8 cellular contexts compared by ENCODE assay signal in genomic region chr10:63132651-63133055, GRCh38. TPM values are rescaled to one million over a fixed set of nuclear protein-coding genes. Genes with fewer than 3 reads are reported as not detected.
DNase-seq lines count a peak whose midpoint lies in the region; ATAC-seq and TF ChIP-seq lines count a peak whose summit lies in the region.

No MANE protein-coding gene starts in this region.

- peak overlapping the region; percentile 90 for H3K4me3 Mint-ChIP-seq in stimulated activated naive CD8-positive, alpha-beta T cell treated with anti-CD3 and anti-CD28 coated beads, Interleukin-15, Interleukin-2, amounts not matched to agents 100 ng/mL and 50 ng/mL, for 24 hours
- H3K4me3 Mint-ChIP-seq in MCF 10A (ENCODE audit: unreplicated experiment): peak overlapping the region; percentile 86

- peak overlapping the region in 1 of 2 donors; percentile 98 for H3K9ac ChIP-seq in mucosa of rectum (ENCODE audit: low read depth in 1 of 2, low read length in 2 of 2)

- H3K27me3 Mint-ChIP-seq in stimulated activated naive CD8-positive, alpha-beta T cell treated with anti-CD3 and anti-CD28 coated beads, Interleukin-15, Interleukin-2, amounts not matched to agents 100 ng/mL and 50 ng/mL, for 24 hours: peaks cover 5% of the 10 kb centered on the region
- no peaks in the 10 kb centered on the region for H3K27me3 Mint-ChIP-seq in MCF 10A (ENCODE audit: insufficient read depth, unreplicated experiment)

- CTCF ChIA-PET in MCF 10A (lab: Yijun Ruan, JAX): interaction anchor here (0.7 to 2.6 kb wide), 6 partner anchors 16 to 42 kb away, joined by 3 to 10 read pairs (median 7); no protein-coding TSS in a partner anchor

- TF ChIP-seq CTCF in MCF 10A (IDR thresholded peaks at IDR 0.05; ENCODE audit: unreplicated experiment): no peak

- peak overlapping the region; percentile 89 to 91 for H3K4me3 ChIP-seq in mucosa of rectum (ENCODE audit: low read length in 2 of 2)

- intact Hi-C loops in MCF 10A (cut with micrococcal nuclease): loop anchor here (1.0 to 2.0 kb wide), 2 partner anchors 18 to 48 kb away; no protein-coding TSS in a partner anchor

- peaks cover 16% of the 10 kb centered on the region for H3K36me3 Mint-ChIP-seq in stimulated activated naive CD8-positive, alpha-beta T cell treated with anti-CD3 and anti-CD28 coated beads, Interleukin-15, Interleukin-2, amounts not matched to agents 100 ng/mL and 50 ng/mL, for 24 hours (ENCODE audit: low read depth)
- no peaks in the 10 kb centered on the region for H3K36me3 Mint-ChIP-seq in MCF 10A (ENCODE audit: insufficient read depth, unreplicated experiment)

- H3K27me3 ChIP-seq in mucosa of rectum (ENCODE audit: control insufficient read depth in 2 of 2, insufficient read depth in 2 of 2, low read length in 2 of 2): no peaks in the 10 kb centered on the region

- peak overlapping the region; percentile 85 for H3K27ac Mint-ChIP-seq in stimulated activated naive CD8-positive, alpha-beta T cell treated with anti-CD3 and anti-CD28 coated beads, Interleukin-15, Interleukin-2, amounts not matched to agents 100 ng/mL and 50 ng/mL, for 24 hours
- peak overlapping the region; percentile 86 for H3K27ac Mint-ChIP-seq in MCF 10A (ENCODE audit: low read depth, unreplicated experiment)

- ATAC-seq in stimulated activated naive CD8-positive, alpha-beta T cell treated with anti-CD3 and anti-CD28 coated beads, Interleukin-15, Interleukin-2, amounts not matched to agents 100 U/mL and 50 U/mL, for 24 hours: no peak
- ATAC-seq in activated CD4-positive, CD25-positive, alpha-beta regulatory T cell treated with anti-CD3 and anti-CD28 coated beads, Interleukin-2, amount 50 U/mL, for 24 hours: no peak

- POLR2A ChIA-PET in MCF 10A (lab: Yijun Ruan, JAX): interaction anchor here (0.6 to 7.8 kb wide), 26 partner anchors 9 to 901 kb away, joined by 3 to 154 read pairs (median 4); partner anchors contain the start of genes ADO and EGR2

- TSS peak; percentile 77 for BruUV-seq in MCF 10A (replicated peaks; lab: Mats Ljungman, UMichigan)

- H3K4me1 Mint-ChIP-seq in stimulated activated naive CD8-positive, alpha-beta T cell treated with anti-CD3 and anti-CD28 coated beads, Interleukin-15, Interleukin-2, amounts not matched to agents 100 ng/mL and 50 ng/mL, for 24 hours (ENCODE audit: low read depth): peaks cover 45% of the 10 kb centered on the region
- peaks cover 6% of the 10 kb centered on the region for H3K4me1 Mint-ChIP-seq in MCF 10A (ENCODE audit: insufficient read depth, unreplicated experiment)

- peaks cover 7 to 9% of the 10 kb centered on the region in 2 donors for H3K4me1 ChIP-seq in mucosa of rectum (ENCODE audit: control insufficient read depth in 2 of 2, insufficient read depth in 2 of 2, low read length in 2 of 2)

- no peaks in the 10 kb centered on the region for H3K36me3 ChIP-seq in mucosa of rectum (ENCODE audit: control insufficient read depth in 2 of 2, insufficient read depth in 2 of 2, low read length in 2 of 2)

- no peak for DNase-seq in stimulated activated naive CD8-positive, alpha-beta T cell treated with anti-CD3 and anti-CD28 coated beads, Interleukin-15, Interleukin-2, amounts not matched to agents 100 U/mL and 50 U/mL, for 24 hours
- DNase-seq in MCF 10A (ENCODE audit: unreplicated experiment): no peak
- no peak for DNase-seq in ecto neural progenitor cell (ENCODE audit: low spot score)
- DNase-seq in AG08396 (ENCODE audit: low spot score): no peak
- DNase-seq in NCI-H128 (lab: John Stamatoyannopoulos, UW; ENCODE audit: unreplicated experiment): no peak

- H3K27ac ChIP-seq in mucosa of rectum (ENCODE audit: low read depth in 2 of 2, low read length in 2 of 2): peak overlapping the region; percentile 92 to 98

- H3K9me3 Mint-ChIP-seq in stimulated activated naive CD8-positive, alpha-beta T cell treated with anti-CD3 and anti-CD28 coated beads, Interleukin-15, Interleukin-2, amounts not matched to agents 100 ng/mL and 50 ng/mL, for 24 hours: peaks cover 12% of the 10 kb centered on the region
- H3K9me3 Mint-ChIP-seq in MCF 10A (ENCODE audit: unreplicated experiment): no peaks in the 10 kb centered on the region

- H3K9me3 ChIP-seq in mucosa of rectum (ENCODE audit: control insufficient read depth in 2 of 2, low read length in 2 of 2): no peaks in the 10 kb centered on the region

RNA-seq across cellular contexts. Expression of gene NRBF2, which starts 0.5 kb away (rescaled TPM):
- 44.9 and 56.9 TPM in 2 replicates for total RNA-seq in MCF 10A (2022)
